Comparison of ENCODE assay signal across 19 cellular contexts in genomic region chr17:55794681-55795080, GRCh38. TPM values are rescaled to one million over a fixed set of nuclear protein-coding genes. Genes with fewer than 3 reads are reported as not detected.
DNase-seq lines count a peak whose midpoint lies in the region; ATAC-seq lines count a peak whose summit lies in the region.
"Had no signal": no experiment of that assay in that cellular context is flagged by ENCODE, and none has a peak within 500 bp of the region (broad histone marks: within the 10 kb centered on the region; RNA-seq: fewer than 3 reads in every experiment).

No MANE protein-coding gene starts in this region.

- no peak overlapping the region for H3K4me3 ChIP-seq in ectodermal cell (ENCODE audit: insufficient read depth, low read depth, low read length)
- H3K4me3 ChIP-seq: SK-N-MC had no signal

- WGBS in ectodermal cell, 2 experiments: 34 to 42% methylated on average over 2 of the region's 2 CpGs

- DNase-seq in NCI-H748 treated with DMSO at 0.1 percent for 48 hours (lab: John Stamatoyannopoulos, UW): peak; percentile 33
- DNase-seq in NCI-H748 (lab: John Stamatoyannopoulos, UW; ENCODE audit: unreplicated experiment): no peak
- peak; percentile 87 for DNase-seq in NCI-H526 treated with DMSO at 0.1 percent for 48 hours (lab: John Stamatoyannopoulos, UW)
- no peak for DNase-seq in stimulated activated naive B cell treated with anti-CD40 and anti-IgM and Interleukin-4, amounts not matched to agents 10 μg/mL and 1 μg/mL and 100 μg/mL, for 72 hours
- no peak for DNase-seq in HuH-7.5 (ENCODE audit: low spot score)
- no peak for DNase-seq in SKM-1 treated with dmso at 0.1 percent for 144 hours (lab: John Stamatoyannopoulos, UW; ENCODE audit: unreplicated experiment)
- DNase-seq: 8988T; BE2C; CD8-positive, alpha-beta memory T cell; DMS 273 treated with DMSO at 0.1 percent for 48 hours; EL; KBM-7; NCI-H1436 treated with DMSO at 0.1 percent for 48 hours; NCI-H226; NCI-H524 treated with DMSO at 0.1 percent for 48 hours; T-helper 1 cell had no signal

- peaks cover 11% of the 10 kb centered on the region for H3K4me1 ChIP-seq in ectodermal cell (ENCODE audit: control insufficient read depth, insufficient read depth, low read length)
- H3K4me1 ChIP-seq: BE2C had no signal

- H3K27me3 ChIP-seq in ectodermal cell (ENCODE audit: control insufficient read depth, insufficient read depth, low read length, poor library complexity, severe bottlenecking): no peaks in the 10 kb centered on the region

- peak overlapping the region; percentile 27 for H3K27ac ChIP-seq in ectodermal cell (ENCODE audit: insufficient read depth, low read depth, low read length, poor library complexity, severe bottlenecking)
- H3K27ac ChIP-seq: SK-N-MC had no signal

- no peaks in the 10 kb centered on the region for H3K36me3 Mint-ChIP-seq in stimulated activated naive B cell treated with anti-CD40 and anti-IgM and Interleukin-4, amounts not matched to agents 10 μg/mL and 1 μg/mL and 100 μg/mL, for 72 hours

- no peak for ATAC-seq in stimulated activated naive B cell treated with anti-CD40 and anti-IgM and Interleukin-4, amounts not matched to agents 10 μg/mL and 1 μg/mL and 100 μg/mL, for 72 hours (replicated peaks)
- ATAC-seq in GM21515 (IDR thresholded peaks at IDR 0.05; ENCODE audit: unreplicated experiment): no peak

- H3K4me3 Mint-ChIP-seq in stimulated activated naive B cell treated with anti-CD40 and anti-IgM and Interleukin-4, amounts not matched to agents 10 μg/mL and 1 μg/mL and 100 μg/mL, for 72 hours: no peak overlapping the region
- H3K4me3 Mint-ChIP-seq: CD8-positive, alpha-beta memory T cell had no signal

- peaks cover 0 to 2% of the 10 kb centered on the region in 2 donors for H3K9me3 Mint-ChIP-seq in stimulated activated naive B cell treated with anti-CD40 and anti-IgM and Interleukin-4, amounts not matched to agents 10 μg/mL and 1 μg/mL and 100 μg/mL, for 72 hours

- H3K27me3 Mint-ChIP-seq in stimulated activated naive B cell treated with anti-CD40 and anti-IgM and Interleukin-4, amounts not matched to agents 10 μg/mL and 1 μg/mL and 100 μg/mL, for 72 hours: peaks cover 0 to 4% of the 10 kb centered on the region in 2 donors

- no peak overlapping the region for H3K27ac Mint-ChIP-seq in stimulated activated naive B cell treated with anti-CD40 and anti-IgM and Interleukin-4, amounts not matched to agents 10 μg/mL and 1 μg/mL and 100 μg/mL, for 72 hours
- H3K27ac Mint-ChIP-seq: CD8-positive, alpha-beta memory T cell had no signal

- H3K4me1 Mint-ChIP-seq in stimulated activated naive B cell treated with anti-CD40 and anti-IgM and Interleukin-4, amounts not matched to agents 10 μg/mL and 1 μg/mL and 100 μg/mL, for 72 hours: no peaks in the 10 kb centered on the region
- H3K4me1 Mint-ChIP-seq: CD8-positive, alpha-beta memory T cell had no signal

- H3K9me3 ChIP-seq in ectodermal cell (ENCODE audit: control insufficient read depth, low read length): no peaks in the 10 kb centered on the region
- H3K9me3 ChIP-seq: BE2C had no signal

- H3K36me3 ChIP-seq in ectodermal cell (ENCODE audit: control insufficient read depth, insufficient read depth, low read length): no peaks in the 10 kb centered on the region
- H3K36me3 ChIP-seq: BE2C had no signal

RNA-seq across cellular contexts. Expression of gene PCTP, which starts 43.8 kb away (rescaled TPM):
- polyA plus RNA-seq in ectodermal cell (2013, experiment 1 of 4): 30.5 TPM
- polyA plus RNA-seq in ectodermal cell (2013, experiment 2 of 4): 37.2 TPM
- 30.6 TPM for polyA plus RNA-seq in ectodermal cell (2013, experiment 3 of 4)
- polyA plus RNA-seq in ectodermal cell (2013, experiment 4 of 4): 30.3 TPM

Comparison
In these comparisons a context has a peak if more than half of its experiments do, and no peak if none do; other contexts are left out.
1. DNase-seq: peak in NCI-H748 treated with DMSO at 0.1 percent for 48 hours (single experiment) and NCI-H526 treated with DMSO at 0.1 percent for 48 hours (single experiment); none in NCI-H748 (single experiment), stimulated activated naive B cell treated with anti-CD40 and anti-IgM and Interleukin-4, amounts not matched to agents 10 μg/mL and 1 μg/mL and 100 μg/mL, for 72 hours (single experiment), HuH-7.5 (single experiment) and SKM-1 treated with dmso at 0.1 percent for 144 hours (single experiment).